Comparison of ENCODE assay signal across 27 cellular contexts in genomic region chr16:79642652-79643051, GRCh38. TPM values are rescaled to one million over a fixed set of nuclear protein-coding genes. Genes with fewer than 3 reads are reported as not detected.
DNase-seq lines count a peak whose midpoint lies in the region; ATAC-seq and TF ChIP-seq lines count a peak whose summit lies in the region.
"Had no signal": no experiment of that assay in that cellular context is flagged by ENCODE, and none has a peak within 500 bp of the region (broad histone marks: within the 10 kb centered on the region; RNA-seq: fewer than 3 reads in every experiment).

No MANE protein-coding gene starts in this region.

- no peak overlapping the region for H3K4me3 Mint-ChIP-seq in activated naive CD4-positive, alpha-beta T cell treated with anti-CD3 and anti-CD28 coated beads, Interleukin-2, amount 10 ng/mL, durations not matched to agents 7 days and 5 days
- no peak overlapping the region for H3K4me3 Mint-ChIP-seq in T-helper 1 cell treated with Interleukin-12 subunit alpha and Interleukin-12 subunit beta and Interleukin-4 antibody, amounts not matched to agents 30 μg/mL and 1 μg/mL, for 36 hours
- H3K4me3 Mint-ChIP-seq in immature natural killer cell: peak overlapping the region in 4 of 5 donors; percentile 9 to 30 (median 18)
- peak overlapping the region; percentile 48 for H3K4me3 Mint-ChIP-seq in natural killer cell treated with Interleukin-12 subunit alpha and Interleukin-12 subunit beta and Interleukin-15 and Interleukin-18, amount 100 ng/mL, for 72 hours
- H3K4me3 Mint-ChIP-seq: CD14-positive monocyte; CD4-positive, CD25-positive, alpha-beta regulatory T cell; CD8-positive, alpha-beta memory T cell had no signal

- no peaks in the 10 kb centered on the region for H3K9me3 Mint-ChIP-seq in activated naive CD4-positive, alpha-beta T cell treated with anti-CD3 and anti-CD28 coated beads, Interleukin-2, amount 10 ng/mL, durations not matched to agents 7 days and 5 days
- peaks cover 9% of the 10 kb centered on the region for H3K9me3 Mint-ChIP-seq in T-helper 1 cell treated with Interleukin-12 subunit alpha and Interleukin-12 subunit beta and Interleukin-4 antibody, amounts not matched to agents 30 μg/mL and 1 μg/mL, for 36 hours
- H3K9me3 Mint-ChIP-seq in immature natural killer cell: no peaks in the 10 kb centered on the region
- peaks cover 2% of the 10 kb centered on the region for H3K9me3 Mint-ChIP-seq in natural killer cell treated with Interleukin-12 subunit alpha and Interleukin-12 subunit beta and Interleukin-15 and Interleukin-18, amount 100 ng/mL, for 72 hours
- H3K9me3 Mint-ChIP-seq: CD8-positive, alpha-beta memory T cell had no signal

- H3K4me1 ChIP-seq in ovary (ENCODE audit: insufficient read depth): peaks cover 9% of the 10 kb centered on the region
- H3K4me1 ChIP-seq: BE2C had no signal

- TF ChIP-seq CTCF in ovary (IDR thresholded peaks at IDR 0.05): no peak

- no peak for DNase-seq in activated naive CD4-positive, alpha-beta T cell treated with anti-CD3 and anti-CD28 coated beads, Interleukin-2, amount 10 ng/mL, durations not matched to agents 7 days and 5 days
- DNase-seq in activated naive CD4-positive, alpha-beta T cell (lab: John Stamatoyannopoulos, UW): no peak
- peak; percentile 22 to 33 (median 30) for DNase-seq in immature natural killer cell
- DNase-seq in natural killer cell treated with Interleukin-12 subunit alpha and Interleukin-12 subunit beta and Interleukin-15 and Interleukin-18, amount 100 ng/mL, for 72 hours (ENCODE audit: low spot score): no peak
- no peak for DNase-seq in SW480 (ENCODE audit: low spot score)
- DNase-seq in head of caudate nucleus: no peak
- no peak for DNase-seq in ovary
- DNase-seq: 8988T; ACHN; BE2C; C1 segment of cervical spinal cord; CD4-positive, alpha-beta memory T cell; CD4-positive, CD25-positive, alpha-beta regulatory T cell; CD8-positive, alpha-beta memory T cell; COR-L47; DMS 273 treated with DMSO at 0.1 percent for 48 hours; DMS153; DMS53; DMS79; DND-41; EL; GDM1 had no signal

- peaks cover 47% of the 10 kb centered on the region for H3K4me1 Mint-ChIP-seq in activated naive CD4-positive, alpha-beta T cell treated with anti-CD3 and anti-CD28 coated beads, Interleukin-2, amount 10 ng/mL, durations not matched to agents 7 days and 5 days
- peaks cover 40% of the 10 kb centered on the region for H3K4me1 Mint-ChIP-seq in T-helper 1 cell treated with Interleukin-12 subunit alpha and Interleukin-12 subunit beta and Interleukin-4 antibody, amounts not matched to agents 30 μg/mL and 1 μg/mL, for 36 hours (ENCODE audit: low read depth)
- H3K4me1 Mint-ChIP-seq in immature natural killer cell: peaks cover 34 to 38% of the 10 kb centered on the region in 2 donors
- peaks cover 22 to 41% of the 10 kb centered on the region in 2 donors for H3K4me1 Mint-ChIP-seq in natural killer cell treated with Interleukin-12 subunit alpha and Interleukin-12 subunit beta and Interleukin-15 and Interleukin-18, amount 100 ng/mL, for 72 hours (ENCODE audit: low read depth in 2 of 2)

- TF ChIP-seq EP300 in ovary (IDR thresholded peaks at IDR 0.05): no peak

- CTCF ChIA-PET in activated naive CD4-positive, alpha-beta T cell treated with anti-CD3 and anti-CD28 coated beads, Interleukin-2, amount 10 ng/mL, durations not matched to agents 7 days and 5 days (lab: Charles Lee): interaction anchor here (1.1 kb wide), 1 partner anchor 12 kb away, joined by 3 read pairs; no protein-coding TSS in a partner anchor

- peaks cover 10% of the 10 kb centered on the region for H3K36me3 Mint-ChIP-seq in activated naive CD4-positive, alpha-beta T cell treated with anti-CD3 and anti-CD28 coated beads, Interleukin-2, amount 10 ng/mL, durations not matched to agents 7 days and 5 days
- peaks cover 3% of the 10 kb centered on the region for H3K36me3 Mint-ChIP-seq in T-helper 1 cell treated with Interleukin-12 subunit alpha and Interleukin-12 subunit beta and Interleukin-4 antibody, amounts not matched to agents 30 μg/mL and 1 μg/mL, for 36 hours (ENCODE audit: low read depth)
- no peaks in the 10 kb centered on the region for H3K36me3 Mint-ChIP-seq in immature natural killer cell
- H3K36me3 Mint-ChIP-seq in natural killer cell treated with Interleukin-12 subunit alpha and Interleukin-12 subunit beta and Interleukin-15 and Interleukin-18, amount 100 ng/mL, for 72 hours: no peaks in the 10 kb centered on the region
- H3K36me3 Mint-ChIP-seq: CD14-positive monocyte; CD4-positive, alpha-beta memory T cell; CD4-positive, CD25-positive, alpha-beta regulatory T cell had no signal

- intact Hi-C loops in head of caudate nucleus (cut with DNase I): no loop called here
- intact Hi-C loops in ovary (cut with DNase I): no loop called here

- H3K27ac Mint-ChIP-seq in activated naive CD4-positive, alpha-beta T cell treated with anti-CD3 and anti-CD28 coated beads, Interleukin-2, amount 10 ng/mL, durations not matched to agents 7 days and 5 days: peak overlapping the region; percentile 96
- H3K27ac Mint-ChIP-seq in T-helper 1 cell treated with Interleukin-12 subunit alpha and Interleukin-12 subunit beta and Interleukin-4 antibody, amounts not matched to agents 30 μg/mL and 1 μg/mL, for 36 hours: peak overlapping the region; percentile 24
- H3K27ac Mint-ChIP-seq in immature natural killer cell: peak overlapping the region in 1 of 6 donors; percentile 68
- H3K27ac Mint-ChIP-seq in natural killer cell treated with Interleukin-12 subunit alpha and Interleukin-12 subunit beta and Interleukin-15 and Interleukin-18, amount 100 ng/mL, for 72 hours: no peak overlapping the region
- H3K27ac Mint-ChIP-seq: CD14-positive monocyte had no signal

- H3K27me3 ChIP-seq in ovary: no peaks in the 10 kb centered on the region
- H3K27me3 ChIP-seq: BE2C, BLaER1 had no signal

- TF ChIP-seq POLR2A in ovary (IDR thresholded peaks at IDR 0.05): no peak

- no peak overlapping the region for H3K27ac ChIP-seq in ovary
- H3K27ac ChIP-seq: BLaER1 had no signal

- ATAC-seq in natural killer cell treated with Interleukin-12 subunit alpha and Interleukin-12 subunit beta and Interleukin-15 and Interleukin-18, amount 100 ng/mL, for 72 hours: peak; percentile 63 to 69
- ATAC-seq: GM12878 had no signal

- H3K36me3 ChIP-seq in ovary: no peaks in the 10 kb centered on the region
- H3K36me3 ChIP-seq: BE2C, BLaER1 had no signal

- 81 to 98% (median 95%) methylated on average over 4 of the region's 4 CpGs for WGBS in ovary, 3 donors

- no peak overlapping the region for H3K4me3 ChIP-seq in ovary
- H3K4me3 ChIP-seq: BLaER1, GM12878 had no signal

- peaks cover 17% of the 10 kb centered on the region for H3K27me3 Mint-ChIP-seq in activated naive CD4-positive, alpha-beta T cell treated with anti-CD3 and anti-CD28 coated beads, Interleukin-2, amount 10 ng/mL, durations not matched to agents 7 days and 5 days
- peaks cover 9% of the 10 kb centered on the region for H3K27me3 Mint-ChIP-seq in T-helper 1 cell treated with Interleukin-12 subunit alpha and Interleukin-12 subunit beta and Interleukin-4 antibody, amounts not matched to agents 30 μg/mL and 1 μg/mL, for 36 hours (ENCODE audit: low read depth)
- peaks cover 2 to 7% (median 4%) of the 10 kb centered on the region in 3 donors for H3K27me3 Mint-ChIP-seq in immature natural killer cell (ENCODE audit: low read depth in 3 of 3)
- peaks cover 8 to 12% of the 10 kb centered on the region in 2 donors for H3K27me3 Mint-ChIP-seq in natural killer cell treated with Interleukin-12 subunit alpha and Interleukin-12 subunit beta and Interleukin-15 and Interleukin-18, amount 100 ng/mL, for 72 hours
- H3K27me3 Mint-ChIP-seq: CD4-positive, alpha-beta memory T cell; CD4-positive, CD25-positive, alpha-beta regulatory T cell had no signal

- H3K9me3 ChIP-seq in ovary: no peaks in the 10 kb centered on the region
- H3K9me3 ChIP-seq: BE2C, BLaER1 had no signal

RNA-seq across cellular contexts. Expression of gene MAF, which starts 42.1 kb away (rescaled TPM):
- polyA plus RNA-seq in immature natural killer cell: 1 to 10 TPM in 1 of 3 donors, under 1 TPM in 2; 0.93 to 1.9 (median 0.96) TPM
- 10 to 100 TPM in 1 of 2 donors, 1 to 10 TPM in 1; 5.6 to 41.9 TPM for total RNA-seq in natural killer cell treated with Interleukin-12 subunit alpha and Interleukin-12 subunit beta and Interleukin-15 and Interleukin-18, amount 100 ng/mL, for 72 hours
- 100 to 1,000 TPM in 3 of 7 donors, 10 to 100 TPM in 4; 61.5 to 196 (median 83.5) TPM for total RNA-seq in ovary
- 10 to 100 TPM; 41.1 to 41.5 TPM for polyA plus RNA-seq in ovary
- total RNA-seq: G401 had no signal

Comparison
In these comparisons a context has a peak if more than half of its experiments do, and no peak if none do; other contexts are left out.
1. DNase-seq: peak in immature natural killer cell (3 of 3); none in activated naive CD4-positive, alpha-beta T cell treated with anti-CD3 and anti-CD28 coated beads, Interleukin-2, amount 10 ng/mL, durations not matched to agents 7 days and 5 days (single experiment), activated naive CD4-positive, alpha-beta T cell (0 of 4), natural killer cell treated with Interleukin-12 subunit alpha and Interleukin-12 subunit beta and Interleukin-15 and Interleukin-18, amount 100 ng/mL, for 72 hours (single experiment), SW480 (single experiment), head of caudate nucleus (0 of 42) and ovary (0 of 5).
2. H3K27ac Mint-ChIP-seq: peak in activated naive CD4-positive, alpha-beta T cell treated with anti-CD3 and anti-CD28 coated beads, Interleukin-2, amount 10 ng/mL, durations not matched to agents 7 days and 5 days (single experiment) and T-helper 1 cell treated with Interleukin-12 subunit alpha and Interleukin-12 subunit beta and Interleukin-4 antibody, amounts not matched to agents 30 μg/mL and 1 μg/mL, for 36 hours (single experiment); none in natural killer cell treated with Interleukin-12 subunit alpha and Interleukin-12 subunit beta and Interleukin-15 and Interleukin-18, amount 100 ng/mL, for 72 hours (0 of 2).
3. H3K4me3 Mint-ChIP-seq: peak in immature natural killer cell (4 of 5) and natural killer cell treated with Interleukin-12 subunit alpha and Interleukin-12 subunit beta and Interleukin-15 and Interleukin-18, amount 100 ng/mL, for 72 hours (single experiment); none in activated naive CD4-positive, alpha-beta T cell treated with anti-CD3 and anti-CD28 coated beads, Interleukin-2, amount 10 ng/mL, durations not matched to agents 7 days and 5 days (single experiment) and T-helper 1 cell treated with Interleukin-12 subunit alpha and Interleukin-12 subunit beta and Interleukin-4 antibody, amounts not matched to agents 30 μg/mL and 1 μg/mL, for 36 hours (single experiment).